Comparison of ENCODE assay signal across 8 cellular contexts in genomic region chrX:131821945-131822622, GRCh38.
DNase-seq lines count a peak whose midpoint lies in the region; ATAC-seq and TF ChIP-seq lines count a peak whose summit lies in the region.

No MANE protein-coding gene starts in this region.

- peak overlapping the region in 6 of 10 donors; percentile 13 to 55 (median 36) for H3K4me3 ChIP-seq in heart right ventricle

- no peaks in the 10 kb centered on the region for H3K36me3 ChIP-seq in heart right ventricle

- 69 to 85% methylated on average over 21 to 22 of the region's 22 CpGs for WGBS in heart right ventricle, 2 donors

- ATAC-seq in GM19463 (IDR thresholded peaks at IDR 0.05; ENCODE audit: unreplicated experiment) = peak; percentile 70
- peak; percentile 93 for ATAC-seq in SK-N-SH treated with all-trans-retinoic acid at 6 μM for 48 hours
- peak; percentile 49 to 98 (median 78) for ATAC-seq in heart right ventricle
- ATAC-seq in HG03565 (IDR thresholded peaks at IDR 0.05; ENCODE audit: unreplicated experiment) = no peak
- ATAC-seq in HG02884 (IDR thresholded peaks at IDR 0.05; ENCODE audit: unreplicated experiment) = no peak

- H3K4me1 ChIP-seq in heart right ventricle = peaks cover 0 to 33% (median 0%) of the 10 kb centered on the region in 9 donors

- peak overlapping the region in 7 of 10 donors; percentile 44 to 94 (median 79) for H3K27ac ChIP-seq in heart right ventricle

- DNase-seq in AG08395 (ENCODE audit: low spot score) = peak; percentile 53
- DNase-seq in heart right ventricle = peak in 1 of 2 donors; percentile 12
- peak; percentile 89 for DNase-seq in ureter (ENCODE audit: low spot score)
- DNase-seq in HK-2 (ENCODE audit: unreplicated experiment) = no peak

- intact Hi-C loops in heart right ventricle (cut with DNase I) = loop anchor here in 1 of 10 donors (2.0 kb wide), 1 partner anchor 59 kb away; no protein-coding TSS in a partner anchor

- H3K27me3 ChIP-seq in heart right ventricle = peaks cover 0 to 24% (median 0%) of the 10 kb centered on the region in 7 donors

- no peaks in the 10 kb centered on the region for H3K9me3 ChIP-seq in heart right ventricle

- peak in 7 of 9 donors; percentile 5 to 58 (median 19) for TF ChIP-seq CTCF in heart right ventricle (IDR thresholded peaks at IDR 0.05)

TF ChIP-seq in SK-N-SH treated with all-trans-retinoic acid at 6 μM for 48 hours, 23 proteins besides CTCF, POLR2A, EP300 and RAD21:
- no peak for TF ChIP-seq OSR1 (CRISPR knock-in tag; IDR thresholded peaks at IDR 0.05)
- TF ChIP-seq TSHZ2 (CRISPR knock-in tag; IDR thresholded peaks at IDR 0.05) = no peak
- no peak for TF ChIP-seq BACH2 (CRISPR knock-in tag; IDR thresholded peaks at IDR 0.05; ENCODE audit: borderline replicate concordance)
- no peak for TF ChIP-seq GLIS3 (CRISPR knock-in tag; IDR thresholded peaks at IDR 0.05)
- TF ChIP-seq PPARA (CRISPR knock-in tag; IDR thresholded peaks at IDR 0.05; ENCODE audit: borderline replicate concordance) = no peak
- TF ChIP-seq TOX (CRISPR knock-in tag; IDR thresholded peaks at IDR 0.05; ENCODE audit: borderline replicate concordance) = no peak
- no peak for TF ChIP-seq ZNF70 (CRISPR knock-in tag; IDR thresholded peaks at IDR 0.05)

Comparison
In these comparisons a context has a peak if more than half of its experiments do, and no peak if none do; other contexts are left out.
1. ATAC-seq: peak in GM19463 (single experiment), SK-N-SH treated with all-trans-retinoic acid at 6 μM for 48 hours (single experiment) and heart right ventricle (8 of 8); none in HG03565 (single experiment) and HG02884 (single experiment).